Comparison of ENCODE assay signal across 13 cellular contexts in genomic region chr15:82146990-82147461, GRCh38.
A peak's percentile ranks its signal among the peaks of the same experiment; 100 is the strongest.
DNase-seq lines count a peak whose midpoint lies in the region; ATAC-seq and TF ChIP-seq lines count a peak whose summit lies in the region.
"Had no signal": no experiment of that assay in that cellular context is flagged by ENCODE, and none has a peak within 500 bp of the region (broad histone marks: within the 10 kb centered on the region; RNA-seq: fewer than 3 reads in every experiment).

No MANE protein-coding gene starts in this region.

- peaks cover 21% of the 10 kb centered on the region for H3K36me3 ChIP-seq in RWPE2 (ENCODE audit: low read depth)

- peaks cover 15% of the 10 kb centered on the region for H3K4me1 Mint-ChIP-seq in osteocyte (ENCODE audit: unreplicated experiment)
- H3K4me1 Mint-ChIP-seq: activated naive CD8-positive, alpha-beta T cell treated with anti-CD3 and anti-CD28 coated beads, Interleukin-2, amount 10 ng/mL, durations not matched to agents 7 days and 5 days; stimulated activated naive B cell treated with anti-CD40 and anti-IgM and Interleukin-4, amounts not matched to agents 10 μg/mL and 1 μg/mL and 100 μg/mL, for 72 hours had no signal

- no peak for TF ChIP-seq CTCF in RWPE2 (IDR thresholded peaks at IDR 0.05; ENCODE audit: poor library complexity, severe bottlenecking)
- no peak for TF ChIP-seq CTCF in osteocyte (IDR thresholded peaks at IDR 0.05)

- intact Hi-C loops in left colon (cut with DNase I, micrococcal nuclease): no loop called here

- peak overlapping the region; percentile 17 for H3K27ac ChIP-seq in RWPE2 (ENCODE audit: poor library complexity, severe bottlenecking)

- ATAC-seq in RWPE2 (ENCODE audit: low read depth): peak; percentile 96
- ATAC-seq in esophagus mucosa: peak; percentile 47
- no peak for ATAC-seq in activated naive CD4-positive, alpha-beta T cell treated with anti-CD3 and anti-CD28 coated beads, Interleukin-2, amount 50 U/mL, for 72 hours
- ATAC-seq in left colon: no peak
- ATAC-seq: Right ventricle myocardium inferior; stimulated activated naive B cell treated with anti-CD40 and anti-IgM and Interleukin-4, amounts not matched to agents 10 μg/mL and 1 μg/mL and 100 μg/mL, for 72 hours had no signal

- no peak overlapping the region for H3K4me3 Mint-ChIP-seq in osteocyte (ENCODE audit: unreplicated experiment)
- H3K4me3 Mint-ChIP-seq: activated naive CD8-positive, alpha-beta T cell treated with anti-CD3 and anti-CD28 coated beads, Interleukin-2, amount 10 ng/mL, durations not matched to agents 7 days and 5 days; stimulated activated naive B cell treated with anti-CD40 and anti-IgM and Interleukin-4, amounts not matched to agents 10 μg/mL and 1 μg/mL and 100 μg/mL, for 72 hours had no signal

- peaks cover 27% of the 10 kb centered on the region for H3K36me3 Mint-ChIP-seq in osteocyte (ENCODE audit: unreplicated experiment)
- H3K36me3 Mint-ChIP-seq in activated naive CD4-positive, alpha-beta T cell treated with anti-CD3 and anti-CD28 coated beads, Interleukin-2, amount 50 U/mL, for 72 hours: peaks cover 3 to 9% of the 10 kb centered on the region in 2 donors

- peak overlapping the region; percentile 54 for H3K27ac Mint-ChIP-seq in osteocyte (ENCODE audit: unreplicated experiment)
- H3K27ac Mint-ChIP-seq in activated naive CD4-positive, alpha-beta T cell treated with anti-CD3 and anti-CD28 coated beads, Interleukin-2, amount 50 U/mL, for 72 hours: no peak overlapping the region
- H3K27ac Mint-ChIP-seq: activated naive CD8-positive, alpha-beta T cell treated with anti-CD3 and anti-CD28 coated beads, Interleukin-2, amount 10 ng/mL, durations not matched to agents 7 days and 5 days; stimulated activated naive B cell treated with anti-CD40 and anti-IgM and Interleukin-4, amounts not matched to agents 10 μg/mL and 1 μg/mL and 100 μg/mL, for 72 hours had no signal

- no peak overlapping the region for H3K4me3 ChIP-seq in RWPE2 (ENCODE audit: severe bottlenecking)

- no peaks in the 10 kb centered on the region for H3K9me3 ChIP-seq in RWPE2 (ENCODE audit: severe bottlenecking)

- no peaks in the 10 kb centered on the region for H3K27me3 ChIP-seq in RWPE2 (ENCODE audit: insufficient read depth, poor library complexity, severe bottlenecking)

- no peaks in the 10 kb centered on the region for H3K27me3 Mint-ChIP-seq in osteocyte (ENCODE audit: unreplicated experiment)
- H3K27me3 Mint-ChIP-seq: activated naive CD8-positive, alpha-beta T cell treated with anti-CD3 and anti-CD28 coated beads, Interleukin-2, amount 10 ng/mL, durations not matched to agents 7 days and 5 days; stimulated activated naive B cell treated with anti-CD40 and anti-IgM and Interleukin-4, amounts not matched to agents 10 μg/mL and 1 μg/mL and 100 μg/mL, for 72 hours had no signal

- no peaks in the 10 kb centered on the region for H3K9me3 Mint-ChIP-seq in osteocyte (ENCODE audit: unreplicated experiment)
- no peaks in the 10 kb centered on the region for H3K9me3 Mint-ChIP-seq in activated naive CD4-positive, alpha-beta T cell treated with anti-CD3 and anti-CD28 coated beads, Interleukin-2, amount 50 U/mL, for 72 hours
- H3K9me3 Mint-ChIP-seq: activated naive CD8-positive, alpha-beta T cell treated with anti-CD3 and anti-CD28 coated beads, Interleukin-2, amount 10 ng/mL, durations not matched to agents 7 days and 5 days; stimulated activated naive B cell treated with anti-CD40 and anti-IgM and Interleukin-4, amounts not matched to agents 10 μg/mL and 1 μg/mL and 100 μg/mL, for 72 hours had no signal

- DNase-seq in GM04504 (ENCODE audit: low read depth) (peak; percentile 66), RWPE2 (ENCODE audit: low spot score) (no peak), osteocyte (ENCODE audit: extremely low spot score, unreplicated experiment) (no peak), NCI-H128 (lab: John Stamatoyannopoulos, UW; ENCODE audit: unreplicated experiment) (no peak), CD1c-positive myeloid dendritic cell (ENCODE audit: extremely low spot score) (no peak), left colon (no peak)
- DNase-seq in activated naive CD4-positive, alpha-beta T cell treated with anti-CD3 and anti-CD28 coated beads, Interleukin-2, amount 50 U/mL, for 72 hours (ENCODE audit: low spot score in 2 of 2): no peak
- DNase-seq: activated naive CD8-positive, alpha-beta T cell treated with anti-CD3 and anti-CD28 coated beads, Interleukin-2, amount 10 ng/mL, durations not matched to agents 7 days and 5 days; glutamatergic neuron; NCI-H2081; stimulated activated naive B cell treated with anti-CD40 and anti-IgM and Interleukin-4, amounts not matched to agents 10 μg/mL and 1 μg/mL and 100 μg/mL, for 72 hours had no signal

- peaks cover 7% of the 10 kb centered on the region for H3K4me1 ChIP-seq in RWPE2 (ENCODE audit: insufficient read depth, poor library complexity, severe bottlenecking)

Comparison
In these comparisons a context has a peak if more than half of its experiments do, and no peak if none do; other contexts are left out.
1. ATAC-seq: peak in RWPE2 (single experiment) and esophagus mucosa (single experiment); none in activated naive CD4-positive, alpha-beta T cell treated with anti-CD3 and anti-CD28 coated beads, Interleukin-2, amount 50 U/mL, for 72 hours (0 of 2) and left colon (single experiment).